In the genomic region with DNA sequence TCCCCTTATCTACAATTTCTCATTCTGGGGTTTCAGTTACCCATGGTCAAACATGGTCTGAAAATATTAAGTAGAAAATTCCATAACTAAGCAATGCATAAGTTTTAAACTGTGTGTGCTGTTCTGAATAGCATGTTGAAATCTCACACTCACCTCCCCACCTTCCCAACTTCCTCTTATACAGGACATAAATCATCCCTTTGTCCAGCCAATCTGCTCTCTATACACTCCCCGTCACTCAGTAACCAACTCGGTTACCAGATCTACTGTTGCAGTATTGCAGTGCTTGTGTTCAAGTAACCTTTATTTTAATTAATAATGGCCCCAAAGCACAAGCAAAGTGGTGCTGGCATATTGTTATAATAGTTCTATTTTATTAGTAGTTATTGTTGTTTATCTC, we compare ENCODE assay signal across 31 cellular contexts.
DNase-seq lines count a peak whose midpoint lies in the region; ATAC-seq and TF ChIP-seq lines count a peak whose summit lies in the region.
"Had no signal": no experiment of that assay in that cellular context is flagged by ENCODE, and none has a peak within 500 bp of the region (broad histone marks: within the 10 kb centered on the region; RNA-seq: fewer than 3 reads in every experiment).

No MANE protein-coding gene starts in this region.

- H3K27me3 Mint-ChIP-seq in endothelial cell (ENCODE audit: unreplicated experiment): peaks cover 2% of the 10 kb centered on the region
- H3K27me3 Mint-ChIP-seq: brain, T-cell had no signal

- no peak for TF ChIP-seq POLR2A in NB4 (IDR thresholded peaks at IDR 0.05; ENCODE audit: extremely low read depth, insufficient read length)

- no peaks in the 10 kb centered on the region for H3K4me1 Mint-ChIP-seq in endothelial cell (ENCODE audit: unreplicated experiment)
- H3K4me1 Mint-ChIP-seq: T-cell had no signal

- H3K4me3 Mint-ChIP-seq in endothelial cell (ENCODE audit: unreplicated experiment): no peak overlapping the region
- H3K4me3 Mint-ChIP-seq: activated CD8-positive, alpha-beta T cell treated with anti-CD3 and anti-CD28 coated beads for 36 hours; brain; CD14-positive monocyte; HFFc6; T-cell had no signal

- DNase-seq in HuH-7 (ENCODE audit: low spot score) (peak; percentile 55), NB4 (ENCODE audit: low read depth) (peak; percentile 48), RKO (ENCODE audit: low spot score) (peak; percentile 21), foreskin keratinocyte (peak; percentile 2 to 13), endothelial cell (ENCODE audit: low spot score) (no peak), occipital lobe (lab: John Stamatoyannopoulos, UW) (no peak), cerebellar cortex (ENCODE audit: low spot score) (no peak), islet precursor cell (no peak)
- DNase-seq: activated CD4-positive, CD25-positive, alpha-beta regulatory T cell treated with anti-CD3 and anti-CD28 coated beads, Interleukin-2, amount 50 U/mL, for 72 hours; activated CD8-positive, alpha-beta T cell treated with anti-CD3 and anti-CD28 coated beads for 36 hours; activated naive CD4-positive, alpha-beta T cell; adrenal gland; effector CD8-positive, alpha-beta T cell; foreskin melanocyte; GM23248; HFFc6; NCI-H1092 treated with DMSO at 0.1 percent for 48 hours; NCI-H2029 treated with DMSO at 0.1 percent for 48 hours; NCI-H510A treated with DMSO at 0.1 percent for 48 hours; nucleus accumbens; PC-3; retina; SHP77 treated with DMSO at 0.1 percent for 48 hours; small intestine; T-cell; upper lobe of right lung had no signal

- no peak overlapping the region for H3K27ac Mint-ChIP-seq in endothelial cell (ENCODE audit: unreplicated experiment)
- H3K27ac Mint-ChIP-seq: activated CD8-positive, alpha-beta T cell treated with anti-CD3 and anti-CD28 coated beads for 36 hours; brain; CD14-positive monocyte; HFFc6; T-cell had no signal

- H3K27ac ChIP-seq in foreskin keratinocyte: no peak overlapping the region
- H3K27ac ChIP-seq: adrenal gland, GM23248, KMS-11, upper lobe of right lung had no signal

- no peak overlapping the region for H3K4me3 ChIP-seq in NB4 (ENCODE audit: low read depth, low read length)
- H3K4me3 ChIP-seq: adrenal gland, GM23248, upper lobe of right lung had no signal

- no peaks in the 10 kb centered on the region for H3K27me3 ChIP-seq in foreskin keratinocyte
- H3K27me3 ChIP-seq: adrenal gland, upper lobe of right lung had no signal

- H3K36me3 Mint-ChIP-seq in endothelial cell (ENCODE audit: low read depth, unreplicated experiment): no peaks in the 10 kb centered on the region
- H3K36me3 Mint-ChIP-seq: brain, CD14-positive monocyte, T-cell had no signal

- TF ChIP-seq CTCF in NB4 (IDR thresholded peaks at IDR 0.05; ENCODE audit: low read depth, low read length): no peak
- TF ChIP-seq CTCF in foreskin keratinocyte (conservative IDR thresholded peaks at IDR 0.05): no peak
- TF ChIP-seq CTCF in endothelial cell (IDR thresholded peaks at IDR 0.05; ENCODE audit: unreplicated experiment): no peak

- no peaks in the 10 kb centered on the region for H3K9me3 Mint-ChIP-seq in endothelial cell (ENCODE audit: unreplicated experiment)
- H3K9me3 Mint-ChIP-seq: activated CD8-positive, alpha-beta T cell treated with anti-CD3 and anti-CD28 coated beads for 36 hours had no signal

- H3K4me1 ChIP-seq in foreskin keratinocyte: no peaks in the 10 kb centered on the region
- H3K4me1 ChIP-seq: adrenal gland, upper lobe of right lung had no signal

- ATAC-seq in foreskin keratinocyte: no peak
- ATAC-seq: activated CD8-positive, alpha-beta T cell treated with anti-CD3 and anti-CD28 coated beads for 36 hours; esophagus mucosa; left lobe of liver; PC-3; T-cell; upper lobe of right lung had no signal

Comparison
In these comparisons a context has a peak if more than half of its experiments do, and no peak if none do; other contexts are left out.
1. DNase-seq: peak in HuH-7 (single experiment), NB4 (single experiment), RKO (single experiment) and foreskin keratinocyte (2 of 2); none in endothelial cell (single experiment), occipital lobe (single experiment), cerebellar cortex (single experiment) and islet precursor cell (single experiment).